Comparison of ENCODE assay signal across 25 cellular contexts in genomic region chr6:11929451-11929850, GRCh38.
"Had no signal": no experiment of that assay in that cellular context is flagged by ENCODE, and none has a peak within 500 bp of the region (broad histone marks: within the 10 kb centered on the region; RNA-seq: fewer than 3 reads in every experiment).

No MANE protein-coding gene starts in this region.

- H3K4me1 Mint-ChIP-seq: activated naive CD8-positive, alpha-beta T cell treated with anti-CD3 and anti-CD28 coated beads, Interleukin-2, amount 10 ng/mL, durations not matched to agents 7 days and 5 days; immature natural killer cell had no signal

- H3K4me3 Mint-ChIP-seq: activated naive CD8-positive, alpha-beta T cell treated with anti-CD3 and anti-CD28 coated beads, Interleukin-2, amount 10 ng/mL, durations not matched to agents 7 days and 5 days; activated T-cell treated with anti-CD3 and anti-CD28 coated beads, Interleukin-2, amount 50 U/mL, for 4 hours; immature natural killer cell; natural killer cell treated with Interleukin-12 subunit alpha and Interleukin-12 subunit beta and Interleukin-15 and Interleukin-18, amount 100 ng/mL, for 72 hours; T-cell; WTC11 had no signal

- H3K36me3 Mint-ChIP-seq: activated naive CD8-positive, alpha-beta T cell treated with anti-CD3 and anti-CD28 coated beads, Interleukin-2, amount 10 ng/mL, durations not matched to agents 7 days and 5 days; immature natural killer cell; natural killer cell treated with Interleukin-12 subunit alpha and Interleukin-12 subunit beta and Interleukin-15 and Interleukin-18, amount 100 ng/mL, for 72 hours; T-cell had no signal

- DNase-seq: activated CD4-positive, alpha-beta T cell treated with anti-CD3 and anti-CD28 coated beads, Interleukin-2, amount 50 U/mL, for 4 hours; activated CD8-positive, alpha-beta memory T cell treated with anti-CD3 and anti-CD28 coated beads for 24 hours; activated CD8-positive, alpha-beta memory T cell treated with anti-CD3 and anti-CD28 coated beads, Interleukin-2, amount 50 U/mL, for 4 hours; activated naive CD4-positive, alpha-beta T cell; activated naive CD8-positive, alpha-beta T cell treated with anti-CD3 and anti-CD28 coated beads, Interleukin-2, amount 10 ng/mL, durations not matched to agents 7 days and 5 days; activated T-cell treated with anti-CD3 and anti-CD28 coated beads, Interleukin-2, amount 50 U/mL, for 4 hours; amygdala; cerebellar nuclear complex; foreskin fibroblast; immature natural killer cell; kidney glomerular epithelial cell; left ventricle myocardium inferior; midbrain; ovary; psoas muscle; spleen; stimulated activated CD4-positive, alpha-beta T cell treated with anti-CD3 and anti-CD28 coated beads, Interleukin-4, amount 100 ng/mL, for 1 hour; stimulated activated naive CD8-positive, alpha-beta T cell treated with anti-CD3 and anti-CD28 coated beads, Interleukin-15, Interleukin-2, amounts not matched to agents 100 U/mL and 50 U/mL, for 24 hours; T-cell; upper lobe of left lung had no signal

- H3K27me3 Mint-ChIP-seq: activated naive CD8-positive, alpha-beta T cell treated with anti-CD3 and anti-CD28 coated beads, Interleukin-2, amount 10 ng/mL, durations not matched to agents 7 days and 5 days had no signal

- H3K4me3 ChIP-seq: coronary artery, left ventricle myocardium inferior, ovary, psoas muscle, right atrium auricular region, spleen, upper lobe of left lung had no signal

- ATAC-seq: activated T-cell treated with anti-CD3 and anti-CD28 coated beads, Interleukin-2, amount 50 U/mL, for 4 hours; natural killer cell treated with Interleukin-12 subunit alpha and Interleukin-12 subunit beta and Interleukin-15 and Interleukin-18, amount 100 ng/mL, for 72 hours; psoas muscle; stimulated activated naive CD8-positive, alpha-beta T cell treated with anti-CD3 and anti-CD28 coated beads, Interleukin-15, Interleukin-2, amounts not matched to agents 100 U/mL and 50 U/mL, for 24 hours; T-cell; WTC11 had no signal

- H3K9me3 Mint-ChIP-seq: activated naive CD8-positive, alpha-beta T cell treated with anti-CD3 and anti-CD28 coated beads, Interleukin-2, amount 10 ng/mL, durations not matched to agents 7 days and 5 days; activated T-cell treated with anti-CD3 and anti-CD28 coated beads, Interleukin-2, amount 50 U/mL, for 4 hours; activated T-helper 2 cell treated with anti-CD3 and anti-CD28 coated beads, Interferon-gamma antibody, Interleukin-2, Interleukin-4, amounts not matched to agents 10 μg/mL and 5 μg/mL and 100 μg/mL, durations not matched to agents 14 hours and 24 hours and 36 hours; immature natural killer cell; natural killer cell treated with Interleukin-12 subunit alpha and Interleukin-12 subunit beta and Interleukin-15 and Interleukin-18, amount 100 ng/mL, for 72 hours; T-cell had no signal

- H3K27ac Mint-ChIP-seq: activated naive CD8-positive, alpha-beta T cell treated with anti-CD3 and anti-CD28 coated beads, Interleukin-2, amount 10 ng/mL, durations not matched to agents 7 days and 5 days; activated T-helper 2 cell treated with anti-CD3 and anti-CD28 coated beads, Interferon-gamma antibody, Interleukin-2, Interleukin-4, amounts not matched to agents 10 μg/mL and 5 μg/mL and 100 μg/mL, durations not matched to agents 14 hours and 24 hours and 36 hours; immature natural killer cell; natural killer cell treated with Interleukin-12 subunit alpha and Interleukin-12 subunit beta and Interleukin-15 and Interleukin-18, amount 100 ng/mL, for 72 hours; T-cell; WTC11 had no signal
